In the genomic region with DNA sequence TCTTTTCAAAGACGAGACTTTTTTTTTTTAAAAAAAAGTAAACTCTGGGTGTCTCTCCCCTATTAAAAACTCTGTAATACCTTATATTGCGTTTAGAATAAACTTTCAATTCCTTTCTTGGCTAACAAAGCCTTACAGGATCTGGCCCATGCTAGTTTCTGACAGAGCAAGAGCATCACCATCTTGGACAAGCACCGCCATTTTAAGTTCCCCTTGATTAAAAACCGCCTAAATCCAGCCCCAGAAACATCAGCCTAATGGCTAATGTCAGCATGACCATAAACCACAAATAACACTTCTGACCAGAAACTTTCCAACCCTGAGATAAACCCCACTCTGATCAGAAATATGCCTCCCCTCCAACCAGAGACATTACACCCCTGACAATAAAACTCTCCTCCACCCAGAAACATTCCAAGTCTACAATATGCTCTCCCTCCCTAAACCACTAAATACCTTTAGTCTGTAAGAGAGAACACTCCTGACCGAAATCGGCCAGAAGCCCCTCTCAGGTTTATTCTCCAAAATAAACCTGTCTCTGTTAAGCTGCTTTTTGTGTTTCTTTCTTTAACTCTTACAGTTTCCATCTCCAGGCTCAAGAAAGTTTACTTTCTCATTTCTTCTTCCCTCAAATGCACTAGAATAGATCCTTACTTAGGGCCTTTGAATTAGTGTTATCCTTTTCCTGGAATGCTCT, we compare ENCODE assay signal across 1 cellular context.
TF ChIP-seq lines count a peak whose summit lies in the region.

No MANE protein-coding gene starts in this region.

TF ChIP-seq in GM23338, 12 proteins besides CTCF, POLR2A, EP300 and RAD21 (continued from another document):
- TF ChIP-seq, protein P1, sequence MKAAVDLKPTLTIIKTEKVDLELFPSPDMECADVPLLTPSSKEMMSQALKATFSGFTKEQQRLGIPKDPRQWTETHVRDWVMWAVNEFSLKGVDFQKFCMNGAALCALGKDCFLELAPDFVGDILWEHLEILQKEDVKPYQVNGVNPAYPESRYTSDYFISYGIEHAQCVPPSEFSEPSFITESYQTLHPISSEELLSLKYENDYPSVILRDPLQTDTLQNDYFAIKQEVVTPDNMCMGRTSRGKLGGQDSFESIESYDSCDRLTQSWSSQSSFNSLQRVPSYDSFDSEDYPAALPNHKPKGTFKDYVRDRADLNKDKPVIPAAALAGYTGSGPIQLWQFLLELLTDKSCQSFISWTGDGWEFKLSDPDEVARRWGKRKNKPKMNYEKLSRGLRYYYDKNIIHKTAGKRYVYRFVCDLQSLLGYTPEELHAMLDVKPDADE (IDR thresholded peaks at IDR 0.05) = no peak
- TF ChIP-seq EZH2phosphoT487 (IDR thresholded peaks at IDR 0.05; ENCODE audit: unreplicated experiment) (no peak), CREB1 (CRISPR knock-in tag; IDR thresholded peaks at IDR 0.05; ENCODE audit: low read depth) (no peak), STAT1 (IDR thresholded peaks at IDR 0.05; ENCODE audit: unreplicated experiment) (no peak)
- TF ChIP-seq, protein P2, sequence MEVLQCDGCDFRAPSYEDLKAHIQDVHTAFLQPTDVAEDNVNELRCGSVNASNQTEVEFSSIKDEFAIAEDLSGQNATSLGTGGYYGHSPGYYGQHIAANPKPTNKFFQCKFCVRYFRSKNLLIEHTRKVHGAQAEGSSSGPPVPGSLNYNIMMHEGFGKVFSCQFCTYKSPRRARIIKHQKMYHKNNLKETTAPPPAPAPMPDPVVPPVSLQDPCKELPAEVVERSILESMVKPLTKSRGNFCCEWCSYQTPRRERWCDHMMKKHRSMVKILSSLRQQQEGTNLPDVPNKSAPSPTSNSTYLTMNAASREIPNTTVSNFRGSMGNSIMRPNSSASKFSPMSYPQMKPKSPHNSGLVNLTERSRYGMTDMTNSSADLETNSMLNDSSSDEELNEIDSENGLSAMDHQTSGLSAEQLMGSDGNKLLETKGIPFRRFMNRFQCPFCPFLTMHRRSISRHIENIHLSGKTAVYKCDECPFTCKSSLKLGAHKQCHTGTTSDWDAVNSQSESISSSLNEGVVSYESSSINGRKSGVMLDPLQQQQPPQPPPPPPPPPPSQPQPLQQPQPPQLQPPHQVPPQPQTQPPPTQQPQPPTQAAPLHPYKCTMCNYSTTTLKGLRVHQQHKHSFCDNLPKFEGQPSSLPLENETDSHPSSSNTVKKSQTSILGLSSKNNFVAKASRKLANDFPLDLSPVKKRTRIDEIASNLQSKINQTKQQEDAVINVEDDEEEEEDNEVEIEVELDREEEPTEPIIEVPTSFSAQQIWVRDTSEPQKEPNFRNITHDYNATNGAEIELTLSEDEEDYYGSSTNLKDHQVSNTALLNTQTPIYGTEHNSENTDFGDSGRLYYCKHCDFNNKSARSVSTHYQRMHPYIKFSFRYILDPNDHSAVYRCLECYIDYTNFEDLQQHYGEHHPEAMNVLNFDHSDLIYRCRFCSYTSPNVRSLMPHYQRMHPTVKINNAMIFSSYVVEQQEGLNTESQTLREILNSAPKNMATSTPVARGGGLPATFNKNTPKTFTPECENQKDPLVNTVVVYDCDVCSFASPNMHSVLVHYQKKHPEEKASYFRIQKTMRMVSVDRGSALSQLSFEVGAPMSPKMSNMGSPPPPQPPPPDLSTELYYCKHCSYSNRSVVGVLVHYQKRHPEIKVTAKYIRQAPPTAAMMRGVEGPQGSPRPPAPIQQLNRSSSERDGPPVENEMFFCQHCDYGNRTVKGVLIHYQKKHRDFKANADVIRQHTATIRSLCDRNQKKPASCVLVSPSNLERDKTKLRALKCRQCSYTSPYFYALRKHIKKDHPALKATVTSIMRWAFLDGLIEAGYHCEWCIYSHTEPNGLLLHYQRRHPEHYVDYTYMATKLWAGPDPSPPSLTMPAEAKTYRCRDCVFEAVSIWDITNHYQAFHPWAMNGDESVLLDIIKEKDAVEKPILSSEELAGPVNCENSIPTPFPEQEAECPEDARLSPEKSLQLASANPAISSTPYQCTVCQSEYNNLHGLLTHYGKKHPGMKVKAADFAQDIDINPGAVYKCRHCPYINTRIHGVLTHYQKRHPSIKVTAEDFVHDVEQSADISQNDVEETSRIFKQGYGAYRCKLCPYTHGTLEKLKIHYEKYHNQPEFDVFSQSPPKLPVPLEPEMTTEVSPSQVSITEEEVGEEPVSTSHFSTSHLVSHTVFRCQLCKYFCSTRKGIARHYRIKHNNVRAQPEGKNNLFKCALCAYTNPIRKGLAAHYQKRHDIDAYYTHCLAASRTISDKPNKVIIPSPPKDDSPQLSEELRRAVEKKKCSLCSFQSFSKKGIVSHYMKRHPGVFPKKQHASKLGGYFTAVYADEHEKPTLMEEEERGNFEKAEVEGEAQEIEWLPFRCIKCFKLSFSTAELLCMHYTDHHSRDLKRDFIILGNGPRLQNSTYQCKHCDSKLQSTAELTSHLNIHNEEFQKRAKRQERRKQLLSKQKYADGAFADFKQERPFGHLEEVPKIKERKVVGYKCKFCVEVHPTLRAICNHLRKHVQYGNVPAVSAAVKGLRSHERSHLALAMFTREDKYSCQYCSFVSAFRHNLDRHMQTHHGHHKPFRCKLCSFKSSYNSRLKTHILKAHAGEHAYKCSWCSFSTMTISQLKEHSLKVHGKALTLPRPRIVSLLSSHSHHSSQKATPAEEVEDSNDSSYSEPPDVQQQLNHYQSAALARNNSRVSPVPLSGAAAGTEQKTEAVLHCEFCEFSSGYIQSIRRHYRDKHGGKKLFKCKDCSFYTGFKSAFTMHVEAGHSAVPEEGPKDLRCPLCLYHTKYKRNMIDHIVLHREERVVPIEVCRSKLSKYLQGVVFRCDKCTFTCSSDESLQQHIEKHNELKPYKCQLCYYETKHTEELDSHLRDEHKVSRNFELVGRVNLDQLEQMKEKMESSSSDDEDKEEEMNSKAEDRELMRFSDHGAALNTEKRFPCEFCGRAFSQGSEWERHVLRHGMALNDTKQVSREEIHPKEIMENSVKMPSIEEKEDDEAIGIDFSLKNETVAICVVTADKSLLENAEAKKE (CRISPR knock-in tag; IDR thresholded peaks at IDR 0.05) = no peak
